1 cellular context compared by ENCODE assay signal in genomic region chr5:179166886-179167841, GRCh38.
TF ChIP-seq lines count a peak whose summit lies in the region.

No MANE protein-coding gene starts in this region.

TF ChIP-seq in HEK293, 187 proteins besides CTCF, POLR2A, EP300 and RAD21 (continued from another document and continues in another):
- TF ChIP-seq, protein P1, sequence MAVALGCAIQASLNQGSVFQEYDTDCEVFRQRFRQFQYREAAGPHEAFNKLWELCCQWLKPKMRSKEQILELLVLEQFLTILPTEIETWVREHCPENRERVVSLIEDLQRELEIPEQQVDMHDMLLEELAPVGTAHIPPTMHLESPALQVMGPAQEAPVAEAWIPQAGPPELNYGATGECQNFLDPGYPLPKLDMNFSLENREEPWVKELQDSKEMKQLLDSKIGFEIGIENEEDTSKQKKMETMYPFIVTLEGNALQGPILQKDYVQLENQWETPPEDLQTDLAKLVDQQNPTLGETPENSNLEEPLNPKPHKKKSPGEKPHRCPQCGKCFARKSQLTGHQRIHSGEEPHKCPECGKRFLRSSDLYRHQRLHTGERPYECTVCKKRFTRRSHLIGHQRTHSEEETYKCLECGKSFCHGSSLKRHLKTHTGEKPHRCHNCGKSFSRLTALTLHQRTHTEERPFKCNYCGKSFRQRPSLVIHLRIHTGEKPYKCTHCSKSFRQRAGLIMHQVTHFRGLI (tag by site-specific recombination; IDR thresholded peaks at IDR 0.05), result no peak
- TF ChIP-seq SP2 (tag by site-specific recombination; IDR thresholded peaks at IDR 0.05), result peak; percentile 45; the same call in 1 of the 2 replicates
- TF ChIP-seq IKZF3 (tag by site-specific recombination; IDR thresholded peaks at IDR 0.05), result 0 out of 2 replicates have a peak, but pooled peaks have one; percentile 29
- TF ChIP-seq ZBTB1 (tag by site-specific recombination; IDR thresholded peaks at IDR 0.05), result no peak
- TF ChIP-seq, protein P2, sequence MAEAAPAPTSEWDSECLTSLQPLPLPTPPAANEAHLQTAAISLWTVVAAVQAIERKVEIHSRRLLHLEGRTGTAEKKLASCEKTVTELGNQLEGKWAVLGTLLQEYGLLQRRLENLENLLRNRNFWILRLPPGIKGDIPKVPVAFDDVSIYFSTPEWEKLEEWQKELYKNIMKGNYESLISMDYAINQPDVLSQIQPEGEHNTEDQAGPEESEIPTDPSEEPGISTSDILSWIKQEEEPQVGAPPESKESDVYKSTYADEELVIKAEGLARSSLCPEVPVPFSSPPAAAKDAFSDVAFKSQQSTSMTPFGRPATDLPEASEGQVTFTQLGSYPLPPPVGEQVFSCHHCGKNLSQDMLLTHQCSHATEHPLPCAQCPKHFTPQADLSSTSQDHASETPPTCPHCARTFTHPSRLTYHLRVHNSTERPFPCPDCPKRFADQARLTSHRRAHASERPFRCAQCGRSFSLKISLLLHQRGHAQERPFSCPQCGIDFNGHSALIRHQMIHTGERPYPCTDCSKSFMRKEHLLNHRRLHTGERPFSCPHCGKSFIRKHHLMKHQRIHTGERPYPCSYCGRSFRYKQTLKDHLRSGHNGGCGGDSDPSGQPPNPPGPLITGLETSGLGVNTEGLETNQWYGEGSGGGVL (tag by site-specific recombination; IDR thresholded peaks at IDR 0.05), result no peak
- no peak for TF ChIP-seq ZNF518A (tag by site-specific recombination; conservative IDR thresholded peaks at IDR 0.05; ENCODE audit: low read depth)
- TF ChIP-seq, protein P3, sequence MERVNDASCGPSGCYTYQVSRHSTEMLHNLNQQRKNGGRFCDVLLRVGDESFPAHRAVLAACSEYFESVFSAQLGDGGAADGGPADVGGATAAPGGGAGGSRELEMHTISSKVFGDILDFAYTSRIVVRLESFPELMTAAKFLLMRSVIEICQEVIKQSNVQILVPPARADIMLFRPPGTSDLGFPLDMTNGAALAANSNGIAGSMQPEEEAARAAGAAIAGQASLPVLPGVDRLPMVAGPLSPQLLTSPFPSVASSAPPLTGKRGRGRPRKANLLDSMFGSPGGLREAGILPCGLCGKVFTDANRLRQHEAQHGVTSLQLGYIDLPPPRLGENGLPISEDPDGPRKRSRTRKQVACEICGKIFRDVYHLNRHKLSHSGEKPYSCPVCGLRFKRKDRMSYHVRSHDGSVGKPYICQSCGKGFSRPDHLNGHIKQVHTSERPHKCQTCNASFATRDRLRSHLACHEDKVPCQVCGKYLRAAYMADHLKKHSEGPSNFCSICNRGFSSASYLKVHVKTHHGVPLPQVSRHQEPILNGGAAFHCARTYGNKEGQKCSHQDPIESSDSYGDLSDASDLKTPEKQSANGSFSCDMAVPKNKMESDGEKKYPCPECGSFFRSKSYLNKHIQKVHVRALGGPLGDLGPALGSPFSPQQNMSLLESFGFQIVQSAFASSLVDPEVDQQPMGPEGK (tag by site-specific recombination; IDR thresholded peaks at IDR 0.05), result 0 out of 2 replicates have a peak, but pooled peaks have one; percentile 37
- TF ChIP-seq ZNF155 (tag by site-specific recombination; IDR thresholded peaks at IDR 0.05), result no peak
- TF ChIP-seq ZNF426 (tag by site-specific recombination; IDR thresholded peaks at IDR 0.05), result no peak
- TF ChIP-seq ZNF791 (tag by site-specific recombination; IDR thresholded peaks at IDR 0.05), result no peak
- TF ChIP-seq BCL11A (tag by site-specific recombination; IDR thresholded peaks at IDR 0.05; ENCODE audit: low read depth), result no peak
- no peak for TF ChIP-seq KLF16 (tag by site-specific recombination; IDR thresholded peaks at IDR 0.05)
- TF ChIP-seq PBX3 (CRISPR knock-in tag; IDR thresholded peaks at IDR 0.05), result no peak
- no peak for TF ChIP-seq ZNF704 (tag by site-specific recombination; IDR thresholded peaks at IDR 0.05)
- TF ChIP-seq ZNF280C (tag by site-specific recombination; IDR thresholded peaks at IDR 0.05), result no peak
- no peak for TF ChIP-seq ZNF146 (tag by site-specific recombination; IDR thresholded peaks at IDR 0.05)
- TF ChIP-seq ZBTB8A (tag by site-specific recombination; IDR thresholded peaks at IDR 0.05), result peak; percentile 28; the same call in 1 of the 2 replicates
- TF ChIP-seq ZNF157 (tag by site-specific recombination; IDR thresholded peaks at IDR 0.05), result no peak
- TF ChIP-seq WT1 (tag by site-specific recombination; IDR thresholded peaks at IDR 0.05), result no peak
- TF ChIP-seq ZNF658 (tag by site-specific recombination; IDR thresholded peaks at IDR 0.05), result no peak
- no peak for TF ChIP-seq SP3 (tag by site-specific recombination; IDR thresholded peaks at IDR 0.05)
- TF ChIP-seq SCRT2 (tag by site-specific recombination; IDR thresholded peaks at IDR 0.05), result no peak
- TF ChIP-seq YY2 (tag by site-specific recombination; IDR thresholded peaks at IDR 0.05), result no peak
- no peak for TF ChIP-seq RBAK (tag by site-specific recombination; IDR thresholded peaks at IDR 0.05)
- no peak for TF ChIP-seq ZNF248 (tag by site-specific recombination; IDR thresholded peaks at IDR 0.05)
- TF ChIP-seq HIC1 (tag by site-specific recombination; IDR thresholded peaks at IDR 0.05), result no peak
- TF ChIP-seq ZNF621 (tag by site-specific recombination; IDR thresholded peaks at IDR 0.05), result no peak
- no peak for TF ChIP-seq ZSCAN23 (tag by site-specific recombination; IDR thresholded peaks at IDR 0.05)
- TF ChIP-seq, protein P4, sequence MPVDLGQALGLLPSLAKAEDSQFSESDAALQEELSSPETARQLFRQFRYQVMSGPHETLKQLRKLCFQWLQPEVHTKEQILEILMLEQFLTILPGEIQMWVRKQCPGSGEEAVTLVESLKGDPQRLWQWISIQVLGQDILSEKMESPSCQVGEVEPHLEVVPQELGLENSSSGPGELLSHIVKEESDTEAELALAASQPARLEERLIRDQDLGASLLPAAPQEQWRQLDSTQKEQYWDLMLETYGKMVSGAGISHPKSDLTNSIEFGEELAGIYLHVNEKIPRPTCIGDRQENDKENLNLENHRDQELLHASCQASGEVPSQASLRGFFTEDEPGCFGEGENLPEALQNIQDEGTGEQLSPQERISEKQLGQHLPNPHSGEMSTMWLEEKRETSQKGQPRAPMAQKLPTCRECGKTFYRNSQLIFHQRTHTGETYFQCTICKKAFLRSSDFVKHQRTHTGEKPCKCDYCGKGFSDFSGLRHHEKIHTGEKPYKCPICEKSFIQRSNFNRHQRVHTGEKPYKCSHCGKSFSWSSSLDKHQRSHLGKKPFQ (tag by site-specific recombination; IDR thresholded peaks at IDR 0.05), result no peak
- TF ChIP-seq ZNF747 (tag by site-specific recombination; IDR thresholded peaks at IDR 0.05), result no peak
- TF ChIP-seq ZBTB10 (tag by site-specific recombination; IDR thresholded peaks at IDR 0.05), result 0 out of 2 replicates have a peak, but pooled peaks have one; percentile 42
- no peak for TF ChIP-seq ZNF366 (tag by site-specific recombination; conservative IDR thresholded peaks at IDR 0.05)
- no peak for TF ChIP-seq ZNF830 (tag by site-specific recombination; IDR thresholded peaks at IDR 0.05; ENCODE audit: low read depth)
- TF ChIP-seq, protein P5, sequence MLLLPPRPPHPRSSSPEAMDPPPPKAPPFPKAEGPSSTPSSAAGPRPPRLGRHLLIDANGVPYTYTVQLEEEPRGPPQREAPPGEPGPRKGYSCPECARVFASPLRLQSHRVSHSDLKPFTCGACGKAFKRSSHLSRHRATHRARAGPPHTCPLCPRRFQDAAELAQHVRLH (tag by site-specific recombination; IDR thresholded peaks at IDR 0.05), result no peak
- no peak for TF ChIP-seq ZNF391 (tag by site-specific recombination; IDR thresholded peaks at IDR 0.05; ENCODE audit: borderline replicate concordance, low read depth)
- no peak for TF ChIP-seq SP7 (tag by site-specific recombination; IDR thresholded peaks at IDR 0.05)
